Comparison of ENCODE assay signal across 8 cellular contexts in the genomic region with DNA sequence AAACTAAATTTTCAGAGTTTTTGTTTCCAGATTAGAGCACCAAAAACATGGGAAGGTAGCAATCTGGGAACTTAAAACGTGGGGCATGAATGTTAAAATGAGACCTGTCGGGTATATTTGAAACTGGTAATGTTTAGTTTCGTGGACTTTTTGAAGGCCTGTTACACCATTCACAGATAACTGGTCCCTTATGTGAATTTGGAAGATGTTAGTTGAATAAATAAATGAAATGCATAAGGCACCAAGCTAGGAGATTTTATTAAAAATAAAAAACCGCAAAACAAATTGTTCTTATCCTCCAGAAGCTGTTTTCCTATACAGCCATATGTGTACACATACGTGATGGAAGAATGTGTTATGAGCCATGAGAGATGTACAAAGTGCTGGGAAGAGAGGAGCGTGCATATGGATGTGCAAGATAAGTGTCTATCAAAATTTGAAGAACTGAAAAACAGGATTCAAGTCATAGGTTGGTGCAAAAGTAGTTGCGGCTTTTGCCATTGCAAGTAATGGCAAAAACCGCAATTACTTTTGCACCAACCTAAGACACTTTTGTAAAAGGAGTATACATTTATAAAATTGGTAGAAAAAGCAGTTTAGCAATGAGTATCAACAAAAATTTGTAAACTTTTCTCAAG. TPM values are rescaled to one million over a fixed set of nuclear protein-coding genes. Genes with fewer than 3 reads are reported as not detected.
DNase-seq lines count a peak whose midpoint lies in the region; ATAC-seq, FAIRE-seq and TF ChIP-seq lines count a peak whose summit lies in the region.

No MANE protein-coding gene starts in this region.

- DNase-seq in GM12891 (ENCODE audit: insufficient read length, low spot score): no peak
- DNase-seq in NCI-H526 treated with DMSO at 0.1 percent for 48 hours (lab: John Stamatoyannopoulos, UW): peak; percentile 63
- DNase-seq in caudate nucleus (lab: John Stamatoyannopoulos, UW): no peak
- DNase-seq in NK-92 treated with Interleukin-12 subunit alpha and Interleukin-12 subunit beta, amount 100 ng/mL, for 24 hours (lab: John Stamatoyannopoulos, UW): no peak
- DNase-seq in NCI-H2081 (lab: John Stamatoyannopoulos, UW): no peak
- DNase-seq in NCI-H1694 (lab: John Stamatoyannopoulos, UW): no peak

- H3K4me3 ChIP-seq in muscle layer of duodenum (ENCODE audit: low read depth in 1 of 2, low read length in 2 of 2): peak overlapping the region; percentile 78 to 86

- TF ChIP-seq POLR2A in GM12891 (IDR thresholded peaks at IDR 0.05; ENCODE audit: low read depth, low read length): no peak

- H3K4me1 ChIP-seq in muscle layer of duodenum (ENCODE audit: control insufficient read depth in 1 of 2, insufficient read depth in 2 of 2, low read length in 2 of 2): peaks cover 11 to 23% of the 10 kb centered on the region in 2 donors

- H3K27me3 ChIP-seq in muscle layer of duodenum (ENCODE audit: low read depth, low read length): no peaks in the 10 kb centered on the region

- ATAC-seq in GM19467 (IDR thresholded peaks at IDR 0.05; ENCODE audit: unreplicated experiment): no peak

- H3K27ac ChIP-seq in caudate nucleus (ENCODE audit: low read depth, low read length) (peak overlapping the region; percentile 88), muscle layer of duodenum (ENCODE audit: low read length) (peak overlapping the region; percentile 94)

- no peaks in the 10 kb centered on the region for H3K36me3 ChIP-seq in muscle layer of duodenum (ENCODE audit: control insufficient read depth in 1 of 2, insufficient read depth in 2 of 2, low read length in 2 of 2)

- peak; percentile 56 for FAIRE-seq in GM12891 (lab: Jason Lieb, UNC)

- no peaks in the 10 kb centered on the region for H3K9me3 ChIP-seq in muscle layer of duodenum (ENCODE audit: control insufficient read depth in 1 of 2, low read length in 2 of 2)

TF ChIP-seq in GM12891, 5 proteins besides CTCF, POLR2A, EP300 and RAD21:
- no peak for TF ChIP-seq POU2F2 (IDR thresholded peaks at IDR 0.05; ENCODE audit: low read depth, low read length)
- peak; percentile 69 for TF ChIP-seq SPI1 (IDR thresholded peaks at IDR 0.05; ENCODE audit: low read depth, low read length)

RNA-seq across cellular contexts. Expression of gene MCUR1, which starts 0.7 kb away (rescaled TPM):
- 8.5 TPM for polyA plus RNA-seq in GM12891 (2012; ENCODE audit: low read depth, missing spikeins)
